8 cellular contexts compared by ENCODE assay signal in the genomic region with DNA sequence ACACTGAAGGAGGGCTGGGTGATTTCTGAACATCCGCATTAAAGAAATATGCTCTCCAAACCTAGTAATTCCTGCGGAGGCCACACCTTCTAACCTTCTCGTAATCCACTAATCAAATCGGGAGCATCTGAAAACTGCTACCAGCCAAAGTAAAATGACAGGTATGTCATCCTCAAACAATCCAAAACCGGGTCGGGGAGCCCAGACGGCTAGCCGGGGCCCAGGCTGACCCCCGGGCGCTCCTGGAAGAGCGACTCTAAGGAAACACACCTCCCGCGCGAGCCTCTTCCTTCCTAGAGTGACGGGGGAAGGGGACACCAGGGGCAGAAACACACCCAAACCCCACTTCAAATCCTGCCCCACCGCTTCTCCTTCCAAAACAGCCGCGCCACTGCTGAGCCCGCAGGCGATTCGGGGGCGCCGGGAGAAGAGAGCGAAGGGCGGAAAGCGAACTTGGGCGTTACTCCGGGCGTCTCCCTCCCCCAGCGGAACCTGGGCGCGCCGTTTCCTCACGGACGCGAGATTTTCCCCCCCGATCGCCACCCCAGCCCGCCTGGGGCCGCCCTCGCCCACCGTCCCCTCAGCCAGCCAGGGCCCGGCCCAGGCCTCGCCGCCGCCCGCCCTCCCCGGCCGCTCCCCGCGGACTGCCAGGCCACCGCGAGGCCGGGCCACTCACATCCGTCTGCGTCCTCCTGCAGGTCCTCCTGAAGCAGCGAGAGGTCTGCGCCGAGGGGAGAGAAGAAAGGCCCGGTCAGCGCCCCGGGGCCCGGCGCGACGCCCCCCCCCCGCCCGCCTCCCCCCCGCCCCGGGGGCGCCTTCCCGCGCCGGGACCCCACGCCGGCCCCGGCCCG. TPM values are rescaled to one million over a fixed set of nuclear protein-coding genes. Genes with fewer than 3 reads are reported as not detected.
DNase-seq lines count a peak whose midpoint lies in the region; ATAC-seq and TF ChIP-seq lines count a peak whose summit lies in the region.

No MANE protein-coding gene starts in this region.

- H3K27ac Mint-ChIP-seq in stimulated activated effector memory CD8-positive, alpha-beta T cell treated with anti-CD3 and anti-CD28 coated beads, Interleukin-12 subunit alpha, Interleukin-12 subunit beta, amount 100 ng/mL, for 72 hours, result peak overlapping the region; percentile 92

- H3K4me3 Mint-ChIP-seq in stimulated activated effector memory CD8-positive, alpha-beta T cell treated with anti-CD3 and anti-CD28 coated beads, Interleukin-12 subunit alpha, Interleukin-12 subunit beta, amount 100 ng/mL, for 72 hours, result peak overlapping the region; percentile 93

- TF ChIP-seq CTCF in epithelial cell of proximal tubule (conservative IDR thresholded peaks at IDR 0.05; ENCODE audit: low read depth, low read length), result no peak

- H3K4me1 ChIP-seq in ACC112 (ENCODE audit: control insufficient read depth, insufficient read depth, low read length, unreplicated experiment), result peaks cover 60% of the 10 kb centered on the region

- H3K79me2 ChIP-seq in ACC112 (ENCODE audit: control insufficient read depth, insufficient read depth, low read length, unreplicated experiment), result peaks cover 70% of the 10 kb centered on the region

- ATAC-seq in GM18511 (IDR thresholded peaks at IDR 0.05; ENCODE audit: unreplicated experiment) (peak; percentile 47), HG03025 (IDR thresholded peaks at IDR 0.05; ENCODE audit: low FRiP score, unreplicated experiment) (peak; percentile 27)
- peak; percentile 57 for ATAC-seq in stimulated activated effector memory CD8-positive, alpha-beta T cell treated with anti-CD3 and anti-CD28 coated beads, Interleukin-12 subunit alpha, Interleukin-12 subunit beta, amount 100 ng/mL, for 72 hours

- peaks cover 11% of the 10 kb centered on the region; the same call in 1 of the 2 replicates for H3K36me3 ChIP-seq in ACC112 (ENCODE audit: insufficient read depth, low read length)

- H2AFZ ChIP-seq in ACC112 (ENCODE audit: low read length, unreplicated experiment), result peak overlapping the region; percentile 33

- H3K4me3 ChIP-seq in ACC112 (ENCODE audit: low read depth, low read length) (peak overlapping the region; percentile 97), epithelial cell of proximal tubule (ENCODE audit: low read depth, low read length) (peak overlapping the region; percentile 93)

- peak; percentile 42 for DNase-seq in NCI-H748 treated with DMSO at 0.1 percent for 48 hours (lab: John Stamatoyannopoulos, UW)
- DNase-seq in activated T-cell treated with anti-CD3 and anti-CD28 coated beads for 48 hours (ENCODE audit: low read depth), result peak; percentile 24
- DNase-seq in epithelial cell of proximal tubule (ENCODE audit: low read depth), result no peak
- peak; percentile 16 for DNase-seq in mucosa of gallbladder (ENCODE audit: low spot score)
- peak; percentile 38 to 75 for DNase-seq in stimulated activated effector memory CD8-positive, alpha-beta T cell treated with anti-CD3 and anti-CD28 coated beads, Interleukin-12 subunit alpha, Interleukin-12 subunit beta, amount 100 ng/mL, for 72 hours (ENCODE audit: low spot score in 2 of 2)

- H3K27ac ChIP-seq in ACC112 (ENCODE audit: low read depth, low read length), result peak overlapping the region; percentile 90

- H3K4me1 Mint-ChIP-seq in stimulated activated effector memory CD8-positive, alpha-beta T cell treated with anti-CD3 and anti-CD28 coated beads, Interleukin-12 subunit alpha, Interleukin-12 subunit beta, amount 100 ng/mL, for 72 hours, result peaks cover 48% of the 10 kb centered on the region

- H3K36me3 Mint-ChIP-seq in stimulated activated effector memory CD8-positive, alpha-beta T cell treated with anti-CD3 and anti-CD28 coated beads, Interleukin-12 subunit alpha, Interleukin-12 subunit beta, amount 100 ng/mL, for 72 hours, result peaks cover 25% of the 10 kb centered on the region

- no peaks in the 10 kb centered on the region for H3K27me3 ChIP-seq in ACC112 (ENCODE audit: insufficient read depth, low read length)

- H3K9me3 Mint-ChIP-seq in stimulated activated effector memory CD8-positive, alpha-beta T cell treated with anti-CD3 and anti-CD28 coated beads, Interleukin-12 subunit alpha, Interleukin-12 subunit beta, amount 100 ng/mL, for 72 hours, result no peaks in the 10 kb centered on the region

RNA-seq across cellular contexts. Expression of gene PPP4R1, which starts 0.6 kb away (rescaled TPM):
- 82.0 and 96.8 TPM in 2 replicates for total RNA-seq in epithelial cell of proximal tubule
- 76.5 TPM for total RNA-seq in mucosa of gallbladder
